In genomic region chr19:2476451-2477140, GRCh38 we compare ENCODE assay signal across 8 cellular contexts. TPM values are rescaled to one million over a fixed set of nuclear protein-coding genes. Genes with fewer than 3 reads are reported as not detected.
DNase-seq lines count a peak whose midpoint lies in the region; ATAC-seq, FAIRE-seq and TF ChIP-seq lines count a peak whose summit lies in the region.

No MANE protein-coding gene starts in this region.

- no peak for TF ChIP-seq CTCF in astrocyte (IDR thresholded peaks at IDR 0.05; ENCODE audit: insufficient read depth, low read depth, low read length)

- H3K27ac ChIP-seq in astrocyte (ENCODE audit: low read depth, low read length): peak overlapping the region; percentile 95
- no peak overlapping the region for H3K27ac ChIP-seq in iPS-18a (ENCODE audit: low read length)

- H3K36me3 Mint-ChIP-seq in T-helper 1 cell treated with Interleukin-12 subunit alpha and Interleukin-12 subunit beta and Interleukin-4 antibody, amounts not matched to agents 30 μg/mL and 1 μg/mL, for 36 hours (ENCODE audit: low read depth): peaks cover 27% of the 10 kb centered on the region
- peaks cover 18% of the 10 kb centered on the region for H3K36me3 Mint-ChIP-seq in astrocyte (ENCODE audit: low read depth, unreplicated experiment)

- H3K27me3 Mint-ChIP-seq in T-helper 1 cell treated with Interleukin-12 subunit alpha and Interleukin-12 subunit beta and Interleukin-4 antibody, amounts not matched to agents 30 μg/mL and 1 μg/mL, for 36 hours (ENCODE audit: low read depth): peaks cover 3% of the 10 kb centered on the region
- H3K27me3 Mint-ChIP-seq in astrocyte (ENCODE audit: low read depth, unreplicated experiment): no peaks in the 10 kb centered on the region

- FAIRE-seq in GM12891 (lab: Jason Lieb, UNC) (peak; percentile 81), astrocyte (lab: Jason Lieb, UNC) (no peak)

- H2AFZ ChIP-seq in astrocyte (ENCODE audit: low read depth, low read length): no peak overlapping the region

- ATAC-seq in HG03039 (IDR thresholded peaks at IDR 0.05; ENCODE audit: unreplicated experiment): peak; percentile 6

- peak overlapping the region; percentile 97 for H3K4me3 Mint-ChIP-seq in T-helper 1 cell treated with Interleukin-12 subunit alpha and Interleukin-12 subunit beta and Interleukin-4 antibody, amounts not matched to agents 30 μg/mL and 1 μg/mL, for 36 hours
- H3K4me3 Mint-ChIP-seq in astrocyte (ENCODE audit: unreplicated experiment): peak overlapping the region; percentile 98

- no peak for DNase-seq in GM12891 (ENCODE audit: insufficient read length, low spot score)
- peak; percentile 60 for DNase-seq in astrocyte (ENCODE audit: low read depth)
- peak; percentile 71 for DNase-seq in stimulated activated CD4-positive, alpha-beta T cell treated with anti-CD3 and anti-CD28 coated beads, Interleukin-12 subunit alpha, Interleukin-12 subunit beta, amount 100 ng/mL, for 4 hours
- no peak for DNase-seq in AG08395 (ENCODE audit: low spot score)
- DNase-seq in 8988T: no peak

- H3K27ac Mint-ChIP-seq in T-helper 1 cell treated with Interleukin-12 subunit alpha and Interleukin-12 subunit beta and Interleukin-4 antibody, amounts not matched to agents 30 μg/mL and 1 μg/mL, for 36 hours: peak overlapping the region; percentile 85
- H3K27ac Mint-ChIP-seq in astrocyte (ENCODE audit: unreplicated experiment): peak overlapping the region; percentile 97

- H3K9ac ChIP-seq in astrocyte (ENCODE audit: low read length) (peak overlapping the region; percentile 98), iPS-18a (ENCODE audit: low read length) (peak overlapping the region; percentile 24)

- peaks cover 40% of the 10 kb centered on the region for H3K79me2 ChIP-seq in astrocyte (ENCODE audit: insufficient read depth, low read length)

- H3K4me2 ChIP-seq in astrocyte (ENCODE audit: low read length): peak overlapping the region; percentile 93

- H3K4me1 ChIP-seq in astrocyte (ENCODE audit: insufficient read depth, low read length) (peaks cover 10% of the 10 kb centered on the region), iPS-18a (ENCODE audit: control insufficient read depth, low read depth, low read length) (peaks cover 14% of the 10 kb centered on the region)

- no peak for TF ChIP-seq POLR2A in GM12891 (IDR thresholded peaks at IDR 0.05; ENCODE audit: low read depth, low read length)

- H3K4me3 ChIP-seq in astrocyte (ENCODE audit: insufficient read depth, low read depth, low read length) (peak overlapping the region; percentile 98), iPS-18a (ENCODE audit: low read length) (peak overlapping the region; percentile 78)

- H3K9me3 Mint-ChIP-seq in T-helper 1 cell treated with Interleukin-12 subunit alpha and Interleukin-12 subunit beta and Interleukin-4 antibody, amounts not matched to agents 30 μg/mL and 1 μg/mL, for 36 hours: no peaks in the 10 kb centered on the region
- peaks cover 6% of the 10 kb centered on the region for H3K9me3 Mint-ChIP-seq in astrocyte (ENCODE audit: unreplicated experiment)

- H4K20me1 ChIP-seq in astrocyte (ENCODE audit: insufficient read depth, low read length): peaks cover 34% of the 10 kb centered on the region

- H3K36me3 ChIP-seq in astrocyte (ENCODE audit: insufficient read depth, low read length): peaks cover 3% of the 10 kb centered on the region
- no peaks in the 10 kb centered on the region for H3K36me3 ChIP-seq in iPS-18a (ENCODE audit: control insufficient read depth, low read depth, low read length)

- H3K27me3 ChIP-seq in astrocyte (ENCODE audit: insufficient read depth, low read length) (no peaks in the 10 kb centered on the region), iPS-18a (ENCODE audit: control insufficient read depth, insufficient read depth, low read length) (peaks cover 55% of the 10 kb centered on the region)

- H3K9me3 ChIP-seq in astrocyte (ENCODE audit: insufficient read depth, low read depth, low read length) (peaks cover 2% of the 10 kb centered on the region), iPS-18a (ENCODE audit: control insufficient read depth, low read depth, low read length) (no peaks in the 10 kb centered on the region)

- H3K4me1 Mint-ChIP-seq in T-helper 1 cell treated with Interleukin-12 subunit alpha and Interleukin-12 subunit beta and Interleukin-4 antibody, amounts not matched to agents 30 μg/mL and 1 μg/mL, for 36 hours (ENCODE audit: low read depth): peaks cover 16% of the 10 kb centered on the region
- no peaks in the 10 kb centered on the region for H3K4me1 Mint-ChIP-seq in astrocyte (ENCODE audit: low read depth, unreplicated experiment)

TF ChIP-seq in GM12891, 5 proteins besides CTCF, POLR2A, EP300 and RAD21:
- TF ChIP-seq PAX5 (IDR thresholded peaks at IDR 0.05; ENCODE audit: insufficient read depth, low read length, severe bottlenecking) (no peak), POLR2AphosphoS5 (IDR thresholded peaks at IDR 0.05; ENCODE audit: low read depth, low read length) (peak; percentile 24; the same call in 1 of the 2 replicates)

RNA-seq across cellular contexts. Expression of gene GADD45B, which starts 0.7 kb away (rescaled TPM):
- polyA plus RNA-seq in GM12891 (2012; ENCODE audit: low read depth, missing spikeins): 138 TPM
- total RNA-seq in astrocyte: 161 and 190 TPM in 2 replicates

RNA-seq across cellular contexts. Expression of gene LMNB2, which starts 19.8 kb away (rescaled TPM):
- polyA plus RNA-seq in GM12891 (2012; ENCODE audit: low read depth, missing spikeins): 43.5 TPM
- 64.0 and 72.1 TPM in 2 replicates for total RNA-seq in astrocyte

RNA-seq across cellular contexts. Expression of gene TIMM13, which starts 49.2 kb away (rescaled TPM):
- polyA plus RNA-seq in GM12891 (2012; ENCODE audit: low read depth, missing spikeins): 60.4 TPM
- 93.4 and 105 TPM in 2 replicates for total RNA-seq in astrocyte

Comparison
In these comparisons a context has a peak if more than half of its experiments do, and no peak if none do; other contexts are left out.
1. DNase-seq: peak in astrocyte (single experiment) and stimulated activated CD4-positive, alpha-beta T cell treated with anti-CD3 and anti-CD28 coated beads, Interleukin-12 subunit alpha, Interleukin-12 subunit beta, amount 100 ng/mL, for 4 hours (single experiment); none in GM12891 (single experiment), AG08395 (single experiment) and 8988T (single experiment).